ENCODE assay signal across 7 cellular contexts in genomic region chr1:31925824-31926223, GRCh38. TPM values are rescaled to one million over a fixed set of nuclear protein-coding genes. Genes with fewer than 3 reads are reported as not detected.
DNase-seq lines count a peak whose midpoint lies in the region; ATAC-seq and TF ChIP-seq lines count a peak whose summit lies in the region.
"Not testable (repeated sequence)": the region's sequence is repeated elsewhere in the genome, so short reads cannot be mapped to it uniquely, and the experiment has no call there.

No MANE protein-coding gene starts in this region.

- peaks cover 67% of the 10 kb centered on the region for H3K36me3 Mint-ChIP-seq in Calu3 (ENCODE audit: insufficient read depth, unreplicated experiment)
- H3K36me3 Mint-ChIP-seq in activated CD4-positive, alpha-beta memory T cell treated with anti-CD3 and anti-CD28 coated beads, Interleukin-2, amount 10 ng/mL, durations not matched to agents 7 days and 5 days (ENCODE audit: low read depth), result peaks cover 61% of the 10 kb centered on the region
- H3K36me3 Mint-ChIP-seq in activated naive CD4-positive, alpha-beta T cell treated with anti-CD3 and anti-CD28 coated beads for 36 hours (ENCODE audit: low read depth), result peaks cover 43% of the 10 kb centered on the region
- peaks cover 23% of the 10 kb centered on the region for H3K36me3 Mint-ChIP-seq in dendritic cell treated with granulocyte-macrophage colony-stimulating factor and Interleukin-4, amounts not matched to agents 40 ng/mL and 50 ng/mL, for 4 days (ENCODE audit: low read depth)
- peaks cover 0 to 20% (median 5%) of the 10 kb centered on the region in 5 donors for H3K36me3 Mint-ChIP-seq in naive thymus-derived CD4-positive, alpha-beta T cell
- peaks cover 16% of the 10 kb centered on the region for H3K36me3 Mint-ChIP-seq in stimulated activated memory B cell treated with anti-CD40 and anti-IgM and Interleukin-4, amounts not matched to agents 10 μg/mL and 1 μg/mL and 100 μg/mL, for 72 hours

- peak overlapping the region; percentile 27 for H3K4me3 ChIP-seq in OCI-LY7 (ENCODE audit: low read depth, low read length, poor library complexity, severe bottlenecking)
- not testable (repeated sequence) for H3K4me3 ChIP-seq in naive thymus-derived CD4-positive, alpha-beta T cell (ENCODE audit: low read length)

- POLR2A ChIA-PET in OCI-LY7 (lab: Charles Lee), result interaction anchor here (0.7 to 4.4 kb wide), 4 partner anchors 9 to 22 kb away, joined by 3 to 14 read pairs (median 6); no protein-coding TSS in a partner anchor
- POLR2A ChIA-PET in activated CD4-positive, alpha-beta memory T cell treated with anti-CD3 and anti-CD28 coated beads, Interleukin-2, amount 10 ng/mL, durations not matched to agents 7 days and 5 days (lab: Charles Lee), result interaction anchor here (0.9 to 7.8 kb wide), 9 partner anchors 10 to 109 kb away, joined by 3 to 186 read pairs (median 6); partner anchors contain the start of gene PTP4A2
- POLR2A ChIA-PET in naive thymus-derived CD4-positive, alpha-beta T cell (lab: Charles Lee), result interaction anchor here (0.8 to 2.7 kb wide), 8 partner anchors 9 to 102 kb away, joined by 3 to 20 read pairs (median 6); partner anchors contain the start of gene PTP4A2

- not testable (repeated sequence) for H3K27ac ChIP-seq in OCI-LY7 (ENCODE audit: low read depth, low read length, poor library complexity, severe bottlenecking); naive thymus-derived CD4-positive, alpha-beta T cell (ENCODE audit: low read depth, low read length)

- ATAC-seq in naive thymus-derived CD4-positive, alpha-beta T cell; stimulated activated memory B cell treated with anti-CD40 and anti-IgM and Interleukin-4, amounts not matched to agents 10 μg/mL and 1 μg/mL and 100 μg/mL, for 72 hours: not testable (repeated sequence)

- peak overlapping the region; percentile 47 for H3K4me3 Mint-ChIP-seq in Calu3 (ENCODE audit: low read depth, unreplicated experiment)
- peak overlapping the region; percentile 69 for H3K4me3 Mint-ChIP-seq in activated CD4-positive, alpha-beta memory T cell treated with anti-CD3 and anti-CD28 coated beads, Interleukin-2, amount 10 ng/mL, durations not matched to agents 7 days and 5 days
- peak overlapping the region; percentile 69 for H3K4me3 Mint-ChIP-seq in activated naive CD4-positive, alpha-beta T cell treated with anti-CD3 and anti-CD28 coated beads for 36 hours
- H3K4me3 Mint-ChIP-seq in dendritic cell treated with granulocyte-macrophage colony-stimulating factor and Interleukin-4, amounts not matched to agents 40 ng/mL and 50 ng/mL, for 4 days, result not testable (repeated sequence)
- H3K4me3 Mint-ChIP-seq in naive thymus-derived CD4-positive, alpha-beta T cell, result peak overlapping the region; percentile 56 to 94 (median 76)
- peak overlapping the region; percentile 76 for H3K4me3 Mint-ChIP-seq in stimulated activated memory B cell treated with anti-CD40 and anti-IgM and Interleukin-4, amounts not matched to agents 10 μg/mL and 1 μg/mL and 100 μg/mL, for 72 hours

- intact Hi-C loops in Calu3 (cut with micrococcal nuclease; ENCODE audit: unreplicated experiment), result loop anchor here (2.0 to 10.0 kb wide), 2 partner anchors 13 to 89 kb away; partner anchors contain the start of genes KHDRBS1 and PTP4A2
- intact Hi-C loops in OCI-LY7 (cut with micrococcal nuclease; ENCODE audit: unreplicated experiment); dendritic cell treated with granulocyte-macrophage colony-stimulating factor and Interleukin-4, amounts not matched to agents 40 ng/mL and 50 ng/mL, for 4 days (cut with micrococcal nuclease): not testable (repeated sequence)
- intact Hi-C loops in activated naive CD4-positive, alpha-beta T cell treated with anti-CD3 and anti-CD28 coated beads for 36 hours (cut with micrococcal nuclease), result loop anchor here (1.0 to 5.0 kb wide), 4 partner anchors 9 to 341 kb away; no protein-coding TSS in a partner anchor
- intact Hi-C loops in naive thymus-derived CD4-positive, alpha-beta T cell (cut with micrococcal nuclease), result loop anchor here (2.0 to 5.0 kb wide), 2 partner anchors 13 to 36 kb away; no protein-coding TSS in a partner anchor

- not testable (repeated sequence) for DNase-seq in Calu3; OCI-LY7 (ENCODE audit: low spot score); activated CD4-positive, alpha-beta memory T cell treated with anti-CD3 and anti-CD28 coated beads, Interleukin-2, amount 10 ng/mL, durations not matched to agents 7 days and 5 days; activated naive CD4-positive, alpha-beta T cell treated with anti-CD3 and anti-CD28 coated beads for 36 hours; naive thymus-derived CD4-positive, alpha-beta T cell

- H3K27me3 ChIP-seq in naive thymus-derived CD4-positive, alpha-beta T cell (ENCODE audit: control insufficient read depth in 2 of 2, insufficient read depth in 2 of 2, low read length in 2 of 2), result not testable (repeated sequence)

- not testable (repeated sequence) for H2AFZ ChIP-seq in OCI-LY7 (ENCODE audit: low read length)

- CTCF ChIA-PET in Calu3 (lab: Charles Lee), result interaction anchor here (0.6 to 1.6 kb wide), 6 partner anchors 9 to 198 kb away, joined by 3 to 7 read pairs (median 4); partner anchors contain the start of genes PTP4A2 and SPOCD1
- CTCF ChIA-PET in OCI-LY7 (lab: Charles Lee; ENCODE audit: unreplicated experiment), result not testable (repeated sequence)
- CTCF ChIA-PET in activated CD4-positive, alpha-beta memory T cell treated with anti-CD3 and anti-CD28 coated beads, Interleukin-2, amount 10 ng/mL, durations not matched to agents 7 days and 5 days (lab: Charles Lee), result interaction anchor here (0.5 to 3.6 kb wide), 9 partner anchors 9 to 547 kb away, joined by 3 to 35 read pairs (median 6); partner anchors contain the start of gene PTP4A2
- CTCF ChIA-PET in activated naive CD4-positive, alpha-beta T cell treated with anti-CD3 and anti-CD28 coated beads for 36 hours (lab: Charles Lee), result interaction anchor here (0.6 to 2.2 kb wide), 10 partner anchors 9 to 38 kb away, joined by 3 to 10 read pairs (median 5); no protein-coding TSS in a partner anchor
- CTCF ChIA-PET in naive thymus-derived CD4-positive, alpha-beta T cell (lab: Charles Lee), result interaction anchor here (1.7 to 2.5 kb wide), 2 partner anchors 9 to 38 kb away, joined by 6 to 8 read pairs; no protein-coding TSS in a partner anchor

- H3K9me2 ChIP-seq in OCI-LY7 (ENCODE audit: insufficient read depth, low read length), result not testable (repeated sequence)

- not testable (repeated sequence) for H3K9me3 Mint-ChIP-seq in Calu3 (ENCODE audit: low read depth, unreplicated experiment); activated CD4-positive, alpha-beta memory T cell treated with anti-CD3 and anti-CD28 coated beads, Interleukin-2, amount 10 ng/mL, durations not matched to agents 7 days and 5 days; activated naive CD4-positive, alpha-beta T cell treated with anti-CD3 and anti-CD28 coated beads for 36 hours; dendritic cell treated with granulocyte-macrophage colony-stimulating factor and Interleukin-4, amounts not matched to agents 40 ng/mL and 50 ng/mL, for 4 days; naive thymus-derived CD4-positive, alpha-beta T cell; stimulated activated memory B cell treated with anti-CD40 and anti-IgM and Interleukin-4, amounts not matched to agents 10 μg/mL and 1 μg/mL and 100 μg/mL, for 72 hours

- peak overlapping the region; percentile 62 for H3K27ac Mint-ChIP-seq in Calu3 (ENCODE audit: unreplicated experiment)
- H3K27ac Mint-ChIP-seq in activated CD4-positive, alpha-beta memory T cell treated with anti-CD3 and anti-CD28 coated beads, Interleukin-2, amount 10 ng/mL, durations not matched to agents 7 days and 5 days, result peak overlapping the region; percentile 76
- peak overlapping the region; percentile 93 for H3K27ac Mint-ChIP-seq in activated naive CD4-positive, alpha-beta T cell treated with anti-CD3 and anti-CD28 coated beads for 36 hours
- H3K27ac Mint-ChIP-seq in dendritic cell treated with granulocyte-macrophage colony-stimulating factor and Interleukin-4, amounts not matched to agents 40 ng/mL and 50 ng/mL, for 4 days, result peak overlapping the region; percentile 59
- H3K27ac Mint-ChIP-seq in naive thymus-derived CD4-positive, alpha-beta T cell, result peak overlapping the region in 8 of 9 donors; percentile 41 to 89 (median 84)
- H3K27ac Mint-ChIP-seq in stimulated activated memory B cell treated with anti-CD40 and anti-IgM and Interleukin-4, amounts not matched to agents 10 μg/mL and 1 μg/mL and 100 μg/mL, for 72 hours, result peak overlapping the region; percentile 66

- H3K9me3 ChIP-seq in OCI-LY7 (ENCODE audit: low read length); naive thymus-derived CD4-positive, alpha-beta T cell (ENCODE audit: control insufficient read depth in 2 of 3, low read length in 3 of 3): not testable (repeated sequence)

- H3K4me1 ChIP-seq in OCI-LY7 (ENCODE audit: insufficient read depth, low read length, poor library complexity, severe bottlenecking), result peaks cover 95% of the 10 kb centered on the region
- H3K4me1 ChIP-seq in naive thymus-derived CD4-positive, alpha-beta T cell (ENCODE audit: control insufficient read depth in 2 of 2, insufficient read depth in 2 of 2, low read length in 2 of 2), result peaks cover 70 to 74% of the 10 kb centered on the region in 2 donors

- H3K79me2 ChIP-seq in OCI-LY7 (ENCODE audit: insufficient read depth, low read depth, low read length), result peaks cover 100% of the 10 kb centered on the region

- H3K4me1 Mint-ChIP-seq in Calu3 (ENCODE audit: low read depth, unreplicated experiment), result peaks cover 77% of the 10 kb centered on the region
- peaks cover 83% of the 10 kb centered on the region for H3K4me1 Mint-ChIP-seq in activated CD4-positive, alpha-beta memory T cell treated with anti-CD3 and anti-CD28 coated beads, Interleukin-2, amount 10 ng/mL, durations not matched to agents 7 days and 5 days
- H3K4me1 Mint-ChIP-seq in activated naive CD4-positive, alpha-beta T cell treated with anti-CD3 and anti-CD28 coated beads for 36 hours (ENCODE audit: low read depth), result peaks cover 84% of the 10 kb centered on the region
- H3K4me1 Mint-ChIP-seq in dendritic cell treated with granulocyte-macrophage colony-stimulating factor and Interleukin-4, amounts not matched to agents 40 ng/mL and 50 ng/mL, for 4 days (ENCODE audit: low read depth), result peaks cover 84% of the 10 kb centered on the region
- peaks cover 67 to 94% (median 82%) of the 10 kb centered on the region in 7 donors for H3K4me1 Mint-ChIP-seq in naive thymus-derived CD4-positive, alpha-beta T cell
- peaks cover 85% of the 10 kb centered on the region for H3K4me1 Mint-ChIP-seq in stimulated activated memory B cell treated with anti-CD40 and anti-IgM and Interleukin-4, amounts not matched to agents 10 μg/mL and 1 μg/mL and 100 μg/mL, for 72 hours

- BruUV-seq in Calu3 (replicated peaks; lab: Mats Ljungman, UMichigan); OCI-LY7 (replicated peaks; lab: Mats Ljungman, UMichigan): not testable (repeated sequence)

- H3K4me2 ChIP-seq in OCI-LY7 (ENCODE audit: low read length), result peak overlapping the region; percentile 65

- peaks cover 52% of the 10 kb centered on the region for H3K36me3 ChIP-seq in OCI-LY7 (ENCODE audit: insufficient read depth, low read length)
- not testable (repeated sequence) for H3K36me3 ChIP-seq in naive thymus-derived CD4-positive, alpha-beta T cell (ENCODE audit: control insufficient read depth in 2 of 3, insufficient read depth in 3 of 3, low read length in 3 of 3)

- not testable (repeated sequence) for TF ChIP-seq CTCF in Calu3 (IDR thresholded peaks at IDR 0.05; ENCODE audit: unreplicated experiment); OCI-LY7 (conservative IDR thresholded peaks at IDR 0.05; ENCODE audit: low read length)

- not testable (repeated sequence) for H3K27me3 Mint-ChIP-seq in Calu3 (ENCODE audit: unreplicated experiment); activated CD4-positive, alpha-beta memory T cell treated with anti-CD3 and anti-CD28 coated beads, Interleukin-2, amount 10 ng/mL, durations not matched to agents 7 days and 5 days; activated naive CD4-positive, alpha-beta T cell treated with anti-CD3 and anti-CD28 coated beads for 36 hours (ENCODE audit: low read depth); dendritic cell treated with granulocyte-macrophage colony-stimulating factor and Interleukin-4, amounts not matched to agents 40 ng/mL and 50 ng/mL, for 4 days; naive thymus-derived CD4-positive, alpha-beta T cell; stimulated activated memory B cell treated with anti-CD40 and anti-IgM and Interleukin-4, amounts not matched to agents 10 μg/mL and 1 μg/mL and 100 μg/mL, for 72 hours

- peaks cover 39% of the 10 kb centered on the region for H4K20me1 ChIP-seq in OCI-LY7 (ENCODE audit: insufficient read depth, low read length)

RNA-seq across cellular contexts. Expression of gene PTP4A2, which starts 12.3 kb away (rescaled TPM):
- 337 and 366 TPM in 2 replicates for total RNA-seq in Calu3 (2022)
- 208 and 211 TPM in 2 replicates for total RNA-seq in OCI-LY7 (2014; rRNA removed; shearing (Covaris generic))
- 186 and 196 TPM in 2 replicates for total RNA-seq in OCI-LY7 (2022)
- total RNA-seq in activated CD4-positive, alpha-beta memory T cell treated with anti-CD3 and anti-CD28 coated beads, Interleukin-2, amount 10 ng/mL, durations not matched to agents 7 days and 5 days, result 100 to 1,000 TPM; 337 to 349 TPM
- total RNA-seq in activated naive CD4-positive, alpha-beta T cell treated with anti-CD3 and anti-CD28 coated beads for 36 hours, result 100 to 1,000 TPM; 240 to 263 TPM
- 100 to 1,000 TPM; 196 to 449 (median 271) TPM for total RNA-seq in naive thymus-derived CD4-positive, alpha-beta T cell
- polyA plus RNA-seq in naive thymus-derived CD4-positive, alpha-beta T cell, result 100 to 1,000 TPM; 276 to 398 TPM
